1 cellular context compared by ENCODE assay signal in genomic region chr11:16804104-16804947, GRCh38.
A peak's percentile ranks its signal among the peaks of the same experiment; 100 is the strongest.
TF ChIP-seq lines count a peak whose summit lies in the region.

No MANE protein-coding gene starts in this region.

TF ChIP-seq in HepG2, 621 proteins besides CTCF, POLR2A, EP300 and RAD21 (continued from another document):
- TF ChIP-seq ZNF687 (CRISPR knock-in tag; IDR thresholded peaks at IDR 0.05) (no peak), EZH2 (conservative IDR thresholded peaks at IDR 0.05; ENCODE audit: low read depth, low read length) (no peak), ZNF205 (CRISPR knock-in tag; IDR thresholded peaks at IDR 0.05) (peak; percentile 24; the same call in 1 of the 2 replicates), GFI1 (CRISPR knock-in tag; IDR thresholded peaks at IDR 0.05; ENCODE audit: borderline replicate concordance) (peak; percentile 38; the same call in 1 of the 2 replicates), NFRKB (IDR thresholded peaks at IDR 0.05) (no peak), CENPBD1 (CRISPR knock-in tag; IDR thresholded peaks at IDR 0.05; ENCODE audit: borderline replicate concordance, low read depth) (no peak), LBX2 (CRISPR knock-in tag; IDR thresholded peaks at IDR 0.05; ENCODE audit: borderline replicate concordance) (no peak), AKAP8 (CRISPR knock-in tag; IDR thresholded peaks at IDR 0.05) (no peak), SKI (IDR thresholded peaks at IDR 0.05; ENCODE audit: partially characterized antibody) (peak; percentile 79)
